ENCODE assay signal across 11 cellular contexts in genomic region chr11:44589301-44589700, GRCh38. TPM values are rescaled to one million over a fixed set of nuclear protein-coding genes. Genes with fewer than 3 reads are reported as not detected.
DNase-seq lines count a peak whose midpoint lies in the region; ATAC-seq and TF ChIP-seq lines count a peak whose summit lies in the region.
"Had no signal": no experiment of that assay in that cellular context is flagged by ENCODE, and none has a peak within 500 bp of the region (broad histone marks: within the 10 kb centered on the region; RNA-seq: fewer than 3 reads in every experiment).

No MANE protein-coding gene starts in this region.

- intact Hi-C loops in activated naive CD4-positive, alpha-beta T cell treated with anti-CD3 and anti-CD28 coated beads for 36 hours (cut with micrococcal nuclease) = no loop called here

- H3K4me1 Mint-ChIP-seq in T-helper 2 cell treated with Interferon-gamma antibody and Interleukin-4, amounts not matched to agents 5 μg/mL and 100 μg/mL, for 36 hours (ENCODE audit: low read depth) = peaks cover 31% of the 10 kb centered on the region
- peaks cover 41% of the 10 kb centered on the region for H3K4me1 Mint-ChIP-seq in activated naive CD4-positive, alpha-beta T cell treated with anti-CD3 and anti-CD28 coated beads for 36 hours (ENCODE audit: low read depth)

- no peaks in the 10 kb centered on the region for H3K27me3 Mint-ChIP-seq in T-helper 2 cell treated with Interferon-gamma antibody and Interleukin-4, amounts not matched to agents 5 μg/mL and 100 μg/mL, for 36 hours (ENCODE audit: low read depth)
- no peaks in the 10 kb centered on the region for H3K27me3 Mint-ChIP-seq in activated naive CD4-positive, alpha-beta T cell treated with anti-CD3 and anti-CD28 coated beads for 36 hours (ENCODE audit: low read depth)

- H3K4me3 ChIP-seq in astrocyte of the cerebellum (ENCODE audit: low read depth, low read length) = no peak overlapping the region

- H3K9me3 Mint-ChIP-seq in T-helper 2 cell treated with Interferon-gamma antibody and Interleukin-4, amounts not matched to agents 5 μg/mL and 100 μg/mL, for 36 hours = no peaks in the 10 kb centered on the region
- no peaks in the 10 kb centered on the region for H3K9me3 Mint-ChIP-seq in activated naive CD4-positive, alpha-beta T cell treated with anti-CD3 and anti-CD28 coated beads for 36 hours

- no peak overlapping the region for H3K4me3 Mint-ChIP-seq in T-helper 2 cell treated with Interferon-gamma antibody and Interleukin-4, amounts not matched to agents 5 μg/mL and 100 μg/mL, for 36 hours
- H3K4me3 Mint-ChIP-seq in activated naive CD4-positive, alpha-beta T cell treated with anti-CD3 and anti-CD28 coated beads for 36 hours = no peak overlapping the region

- TF ChIP-seq CTCF in astrocyte of the cerebellum (IDR thresholded peaks at IDR 0.05; ENCODE audit: low read depth, low read length, missing control alignments) = no peak

- no peak for DNase-seq in T-helper 2 cell treated with Interferon-gamma antibody and Interleukin-4, amounts not matched to agents 5 μg/mL and 100 μg/mL, for 36 hours (ENCODE audit: low spot score)
- DNase-seq in T-helper 2 cell = no peak
- DNase-seq in astrocyte of the cerebellum (ENCODE audit: low read depth) = peak; percentile 9
- peak; percentile 88 for DNase-seq in kidney glomerular epithelial cell (lab: John Stamatoyannopoulos, UW)
- no peak for DNase-seq in activated naive CD4-positive, alpha-beta T cell treated with anti-CD3 and anti-CD28 coated beads for 36 hours
- DNase-seq: NCI-H2227 treated with DMSO at 0.1 percent for 48 hours, small intestine had no signal

- peak overlapping the region; percentile 51 for H3K27ac Mint-ChIP-seq in T-helper 2 cell treated with Interferon-gamma antibody and Interleukin-4, amounts not matched to agents 5 μg/mL and 100 μg/mL, for 36 hours
- H3K27ac Mint-ChIP-seq in activated naive CD4-positive, alpha-beta T cell treated with anti-CD3 and anti-CD28 coated beads for 36 hours = no peak overlapping the region

- peaks cover 56% of the 10 kb centered on the region for H3K36me3 Mint-ChIP-seq in T-helper 2 cell treated with Interferon-gamma antibody and Interleukin-4, amounts not matched to agents 5 μg/mL and 100 μg/mL, for 36 hours (ENCODE audit: low read depth)
- peaks cover 52% of the 10 kb centered on the region for H3K36me3 Mint-ChIP-seq in activated naive CD4-positive, alpha-beta T cell treated with anti-CD3 and anti-CD28 coated beads for 36 hours (ENCODE audit: low read depth)

- peak overlapping the region; percentile 73 for H3K27ac ChIP-seq in temporal lobe (ENCODE audit: low read depth, low read length)

- ATAC-seq in HG02571 (IDR thresholded peaks at IDR 0.05; ENCODE audit: unreplicated experiment) = no peak
- no peak for ATAC-seq in HG02840 (IDR thresholded peaks at IDR 0.05; ENCODE audit: low FRiP score, unreplicated experiment)
- ATAC-seq: activated CD4-positive, CD25-positive, alpha-beta regulatory T cell treated with anti-CD3 and anti-CD28 coated beads, Interleukin-2, amount 50 U/mL, for 24 hours had no signal

- in situ Hi-C loops in astrocyte of the cerebellum (cut with HindIII; ENCODE audit: low sequenced_read_pairs) = no loop called here

- CTCF ChIA-PET in activated naive CD4-positive, alpha-beta T cell treated with anti-CD3 and anti-CD28 coated beads for 36 hours (lab: Charles Lee) = interaction anchor here (1.0 kb wide), 1 partner anchor 18 kb away, joined by 4 read pairs; no protein-coding TSS in a partner anchor

RNA-seq across cellular contexts. Expression of gene CD82, which starts 23.8 kb away (rescaled TPM):
- 9.6 TPM for total RNA-seq in temporal lobe
- total RNA-seq in activated naive CD4-positive, alpha-beta T cell treated with anti-CD3 and anti-CD28 coated beads for 36 hours = 100 to 1,000 TPM; 140 to 141 TPM

Comparison
In these comparisons a context has a peak if more than half of its experiments do, and no peak if none do; other contexts are left out.
1. DNase-seq: peak in astrocyte of the cerebellum (single experiment) and kidney glomerular epithelial cell (single experiment); none in T-helper 2 cell treated with Interferon-gamma antibody and Interleukin-4, amounts not matched to agents 5 μg/mL and 100 μg/mL, for 36 hours (single experiment), T-helper 2 cell (0 of 5) and activated naive CD4-positive, alpha-beta T cell treated with anti-CD3 and anti-CD28 coated beads for 36 hours (single experiment).
2. RNA of gene CD82, which starts 23.8 kb away (total RNA-seq): 140 to 141 TPM in activated naive CD4-positive, alpha-beta T cell treated with anti-CD3 and anti-CD28 coated beads for 36 hours; 9.6 TPM in temporal lobe (single experiment); every median in the first group is over 10 times any median in the second.